Comparison of ENCODE assay signal across 8 cellular contexts in the genomic region with DNA sequence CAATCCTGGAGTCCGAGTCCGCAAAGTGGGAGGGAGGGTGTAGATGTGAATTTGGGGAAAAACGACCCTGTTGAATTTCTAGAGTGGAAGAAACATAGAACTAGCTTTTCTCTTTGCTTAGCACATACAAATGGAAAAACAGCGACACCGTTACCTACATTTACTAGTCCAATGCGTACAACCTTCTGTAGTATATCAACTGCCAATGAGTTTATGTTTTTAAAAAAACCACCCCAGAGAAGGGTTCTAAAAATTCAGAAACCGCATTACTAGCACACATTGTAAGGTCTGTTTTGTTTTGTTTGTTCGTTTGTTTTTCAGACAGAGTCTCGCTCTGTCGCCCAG. TPM values are rescaled to one million over a fixed set of nuclear protein-coding genes. Genes with fewer than 3 reads are reported as not detected.
DNase-seq lines count a peak whose midpoint lies in the region; ATAC-seq and TF ChIP-seq lines count a peak whose summit lies in the region.

No MANE protein-coding gene starts in this region.

- H3K4me3 ChIP-seq in left lung (peak overlapping the region; percentile 86), tibial nerve (peak overlapping the region; percentile 82 to 97 (median 85))

- H3K27ac Mint-ChIP-seq in activated T-helper 17 cell treated with anti-CD3 and anti-CD28 coated beads, Interleukin-2, amount 50 U/mL, for 72 hours = peak overlapping the region; percentile 96

- WGBS in tibial nerve, 2 donors = 9 to 11% methylated on average over 10 of the region's 10 CpGs

- TF ChIP-seq CTCF in left lung (IDR thresholded peaks at IDR 0.05) (no peak), tibial nerve (IDR thresholded peaks at IDR 0.05) (no peak)

- TF ChIP-seq EP300 in tibial nerve (IDR thresholded peaks at IDR 0.05) = no peak

- H3K4me3 Mint-ChIP-seq in activated T-helper 17 cell treated with anti-CD3 and anti-CD28 coated beads, Interleukin-2, amount 50 U/mL, for 72 hours = peak overlapping the region; percentile 98

- H3K27me3 Mint-ChIP-seq in activated T-helper 17 cell treated with anti-CD3 and anti-CD28 coated beads, Interleukin-2, amount 50 U/mL, for 72 hours = no peaks in the 10 kb centered on the region

- peak; percentile 19 for ATAC-seq in GM18519 (IDR thresholded peaks at IDR 0.05; ENCODE audit: low FRiP score, unreplicated experiment)
- peak; percentile 25 for ATAC-seq in HG02884 (IDR thresholded peaks at IDR 0.05; ENCODE audit: unreplicated experiment)
- ATAC-seq in activated T-helper 17 cell treated with anti-CD3 and anti-CD28 coated beads, Interleukin-2, amount 50 U/mL, for 72 hours (replicated peaks) = peak; percentile 22
- peak; percentile 5 for ATAC-seq in left lung
- ATAC-seq in HG03196 (IDR thresholded peaks at IDR 0.05; ENCODE audit: unreplicated experiment) = no peak

- H3K27me3 ChIP-seq in left lung (no peaks in the 10 kb centered on the region), tibial nerve (no peaks in the 10 kb centered on the region)

- intact Hi-C loops in left lung (cut with DNase I) = no loop called here

- H3K4me1 Mint-ChIP-seq in activated T-helper 17 cell treated with anti-CD3 and anti-CD28 coated beads, Interleukin-2, amount 50 U/mL, for 72 hours = peaks cover 6% of the 10 kb centered on the region

- no peak for TF ChIP-seq POLR2A in tibial nerve (IDR thresholded peaks at IDR 0.05)

- H3K4me1 ChIP-seq in left lung = peaks cover 3 to 24% of the 10 kb centered on the region in 2 donors
- peaks cover 0 to 32% (median 0%) of the 10 kb centered on the region in 4 donors for H3K4me1 ChIP-seq in tibial nerve

- H3K27ac ChIP-seq in left lung (peak overlapping the region; percentile 94 to 95), tibial nerve (peak overlapping the region; percentile 85 to 98 (median 90))

- no peak for DNase-seq in left lung
- no peak for DNase-seq in tibial nerve (ENCODE audit: low spot score in 2 of 2)
- DNase-seq in HuH-7.5 (ENCODE audit: low spot score) = no peak
- no peak for DNase-seq in hypothalamus (lab: John Stamatoyannopoulos, UW)

- H3K36me3 ChIP-seq in left lung = no peaks in the 10 kb centered on the region
- H3K36me3 ChIP-seq in tibial nerve = peaks cover 0 to 8% (median 0%) of the 10 kb centered on the region in 3 donors

- H3K36me3 Mint-ChIP-seq in activated T-helper 17 cell treated with anti-CD3 and anti-CD28 coated beads, Interleukin-2, amount 50 U/mL, for 72 hours (ENCODE audit: low read depth) = peaks cover 21% of the 10 kb centered on the region

- H3K9me3 Mint-ChIP-seq in activated T-helper 17 cell treated with anti-CD3 and anti-CD28 coated beads, Interleukin-2, amount 50 U/mL, for 72 hours = no peaks in the 10 kb centered on the region

- H3K9me3 ChIP-seq in left lung (no peaks in the 10 kb centered on the region), tibial nerve (no peaks in the 10 kb centered on the region)

RNA-seq across cellular contexts. Expression of a gene that starts 0.3 kb away (rescaled TPM):
- 10 to 100 TPM; 56.7 to 72.8 TPM for total RNA-seq in activated T-helper 17 cell treated with anti-CD3 and anti-CD28 coated beads, Interleukin-2, amount 50 U/mL, for 72 hours
- total RNA-seq in left lung = 10 to 100 TPM; 51.2 to 58.3 TPM
- 10 to 100 TPM; 24.7 to 50.9 (median 40.6) TPM for total RNA-seq in tibial nerve

RNA-seq across cellular contexts. Expression of a gene that starts 45.6 kb away (rescaled TPM):
- not detected for total RNA-seq in activated T-helper 17 cell treated with anti-CD3 and anti-CD28 coated beads, Interleukin-2, amount 50 U/mL, for 72 hours
- total RNA-seq in left lung (not detected), tibial nerve (not detected)

RNA-seq across cellular contexts. Expression of a gene that starts 59.2 kb away (rescaled TPM):
- 100 to 1,000 TPM in 1 of 2 donors, 10 to 100 TPM in 1; 77.3 to 118 TPM for total RNA-seq in activated T-helper 17 cell treated with anti-CD3 and anti-CD28 coated beads, Interleukin-2, amount 50 U/mL, for 72 hours
- total RNA-seq in left lung (10 to 100 TPM; 21.5 to 38.5 TPM), tibial nerve (10 to 100 TPM; 26.7 to 35.0 (median 31.9) TPM)
